ENCODE assay signal across 8 cellular contexts in genomic region chr1:203673550-203674411, GRCh38. TPM values are rescaled to one million over a fixed set of nuclear protein-coding genes. Genes with fewer than 3 reads are reported as not detected.
DNase-seq lines count a peak whose midpoint lies in the region; ATAC-seq and TF ChIP-seq lines count a peak whose summit lies in the region.

No MANE protein-coding gene starts in this region.

- TF ChIP-seq CTCF in astrocyte of the cerebellum (IDR thresholded peaks at IDR 0.05; ENCODE audit: low read depth, low read length, missing control alignments): peak; percentile 25

- H3K27me3 Mint-ChIP-seq in CD4-positive, CD25-positive, alpha-beta regulatory T cell: no peaks in the 10 kb centered on the region
- H3K27me3 Mint-ChIP-seq in T-helper 2 cell treated with Interferon-gamma antibody and Interleukin-4, amounts not matched to agents 5 μg/mL and 100 μg/mL, for 36 hours (ENCODE audit: low read depth): no peaks in the 10 kb centered on the region

- H3K4me1 ChIP-seq in CD4-positive, CD25-positive, alpha-beta regulatory T cell (ENCODE audit: control insufficient read depth, insufficient read depth, low read length, poor library complexity, severe bottlenecking): peaks cover 68% of the 10 kb centered on the region

- peak; percentile 62 to 92 (median 75) for DNase-seq in CD4-positive, CD25-positive, alpha-beta regulatory T cell
- DNase-seq in HPDE6-E6E7 (ENCODE audit: extremely low spot score) (peak; percentile 88), astrocyte of the cerebellum (ENCODE audit: low read depth) (peak; percentile 65), inferior parietal cortex (ENCODE audit: extremely low spot score) (peak; percentile 53)
- peak; percentile 82 for DNase-seq in T-helper 2 cell treated with Interferon-gamma antibody and Interleukin-4, amounts not matched to agents 5 μg/mL and 100 μg/mL, for 36 hours (ENCODE audit: low spot score)
- peak; percentile 31 for DNase-seq in stimulated activated CD4-positive, alpha-beta T cell treated with anti-CD3 and anti-CD28 coated beads, Interleukin-12 subunit alpha, Interleukin-12 subunit beta, amount 100 ng/mL, for 4 hours

- H3K4me1 Mint-ChIP-seq in CD4-positive, CD25-positive, alpha-beta regulatory T cell: peaks cover 5 to 77% (median 55%) of the 10 kb centered on the region in 4 donors
- peaks cover 48% of the 10 kb centered on the region for H3K4me1 Mint-ChIP-seq in T-helper 2 cell treated with Interferon-gamma antibody and Interleukin-4, amounts not matched to agents 5 μg/mL and 100 μg/mL, for 36 hours (ENCODE audit: low read depth)

- H3K9me3 Mint-ChIP-seq in CD4-positive, CD25-positive, alpha-beta regulatory T cell: no peaks in the 10 kb centered on the region
- no peaks in the 10 kb centered on the region for H3K9me3 Mint-ChIP-seq in T-helper 2 cell treated with Interferon-gamma antibody and Interleukin-4, amounts not matched to agents 5 μg/mL and 100 μg/mL, for 36 hours

- H3K27ac Mint-ChIP-seq in CD4-positive, CD25-positive, alpha-beta regulatory T cell: peak overlapping the region; percentile 96 to 97 (median 96)
- peak overlapping the region; percentile 96 for H3K27ac Mint-ChIP-seq in T-helper 2 cell treated with Interferon-gamma antibody and Interleukin-4, amounts not matched to agents 5 μg/mL and 100 μg/mL, for 36 hours

- peak overlapping the region; percentile 83 for H3K27ac ChIP-seq in CD4-positive, CD25-positive, alpha-beta regulatory T cell (ENCODE audit: insufficient read depth, low read length, poor library complexity, severe bottlenecking)

- H3K9me3 ChIP-seq in CD4-positive, CD25-positive, alpha-beta regulatory T cell (ENCODE audit: control insufficient read depth in 2 of 2, low read length in 2 of 2): no peaks in the 10 kb centered on the region

- no peaks in the 10 kb centered on the region for H3K27me3 ChIP-seq in CD4-positive, CD25-positive, alpha-beta regulatory T cell (ENCODE audit: control insufficient read depth, insufficient read depth, low read length)

- H3K4me3 ChIP-seq in CD4-positive, CD25-positive, alpha-beta regulatory T cell (ENCODE audit: low read depth, low read length): peak overlapping the region; percentile 20
- no peak overlapping the region for H3K4me3 ChIP-seq in astrocyte of the cerebellum (ENCODE audit: low read depth, low read length)

- peak overlapping the region; percentile 65 to 87 (median 72) for H3K4me3 Mint-ChIP-seq in CD4-positive, CD25-positive, alpha-beta regulatory T cell
- H3K4me3 Mint-ChIP-seq in T-helper 2 cell treated with Interferon-gamma antibody and Interleukin-4, amounts not matched to agents 5 μg/mL and 100 μg/mL, for 36 hours: peak overlapping the region; percentile 83

- in situ Hi-C loops in astrocyte of the cerebellum (cut with HindIII; ENCODE audit: low sequenced_read_pairs): no loop called here

- H3K36me3 ChIP-seq in CD4-positive, CD25-positive, alpha-beta regulatory T cell (ENCODE audit: control insufficient read depth, insufficient read depth, low read length): peaks cover 14% of the 10 kb centered on the region

- peak; percentile 93 to 95 for ATAC-seq in CD4-positive, CD25-positive, alpha-beta regulatory T cell (ENCODE audit: low read depth in 2 of 2)
- ATAC-seq in HG02884 (IDR thresholded peaks at IDR 0.05; ENCODE audit: unreplicated experiment) (no peak), HG03280 (IDR thresholded peaks at IDR 0.05; ENCODE audit: unreplicated experiment) (no peak)

- peaks cover 7% of the 10 kb centered on the region for H3K36me3 Mint-ChIP-seq in CD4-positive, CD25-positive, alpha-beta regulatory T cell
- H3K36me3 Mint-ChIP-seq in T-helper 2 cell treated with Interferon-gamma antibody and Interleukin-4, amounts not matched to agents 5 μg/mL and 100 μg/mL, for 36 hours (ENCODE audit: low read depth): peaks cover 38% of the 10 kb centered on the region

RNA-seq across cellular contexts. Expression of gene ATP2B4, which starts 47.1 kb away (rescaled TPM):
- total RNA-seq in CD4-positive, CD25-positive, alpha-beta regulatory T cell: 149 TPM
- 10 to 100 TPM; 25.8 to 39.6 (median 31.7) TPM for polyA plus RNA-seq in CD4-positive, CD25-positive, alpha-beta regulatory T cell

Comparison
In these comparisons a context has a peak if more than half of its experiments do, and no peak if none do; other contexts are left out.
1. ATAC-seq: peak in CD4-positive, CD25-positive, alpha-beta regulatory T cell (2 of 2); none in HG02884 (single experiment) and HG03280 (single experiment).
2. DNase-seq: peak in every context shown above with its lines; median percentile 88 in HPDE6-E6E7; 82 in T-helper 2 cell treated with Interferon-gamma antibody and Interleukin-4, amounts not matched to agents 5 μg/mL and 100 μg/mL, for 36 hours; 75 in CD4-positive, CD25-positive, alpha-beta regulatory T cell; 65 in astrocyte of the cerebellum; 53 in inferior parietal cortex; 31 in stimulated activated CD4-positive, alpha-beta T cell treated with anti-CD3 and anti-CD28 coated beads, Interleukin-12 subunit alpha, Interleukin-12 subunit beta, amount 100 ng/mL, for 4 hours.